ENCODE assay signal across 32 cellular contexts in genomic region chr5:24208540-24209141, GRCh38.
DNase-seq lines count a peak whose midpoint lies in the region; ATAC-seq and TF ChIP-seq lines count a peak whose summit lies in the region.
"Had no signal": no experiment of that assay in that cellular context is flagged by ENCODE, and none has a peak within 500 bp of the region (broad histone marks: within the 10 kb centered on the region; RNA-seq: fewer than 3 reads in every experiment).

No MANE protein-coding gene starts in this region.

- H3K4ac ChIP-seq in neuronal stem cell (ENCODE audit: low read length) = no peak overlapping the region

- no CpG with 5 or more reads among the region's 5 CpGs for WGBS in neuronal stem cell (ENCODE audit: extremely low coverage in 2 of 2, insufficient read length in 2 of 2, insufficient replicate concordance in 1 of 2), 2 donors

- CTCF ChIA-PET in WTC11 (lab: Charles Lee) = interaction anchor here (0.8 kb wide), 1 partner anchor 798 kb away, joined by 3 read pairs; no protein-coding TSS in a partner anchor

- peak; percentile 90 for ATAC-seq in WTC11
- ATAC-seq in GM21360 (IDR thresholded peaks at IDR 0.05; ENCODE audit: unreplicated experiment) = no peak
- ATAC-seq: gastroesophageal sphincter; Panc1; psoas muscle; stimulated activated naive B cell treated with anti-CD40 and anti-IgM and Interleukin-4, amounts not matched to agents 10 μg/mL and 1 μg/mL and 100 μg/mL, for 72 hours had no signal

- H3K4me3 Mint-ChIP-seq in WTC11 = no peak overlapping the region
- H3K4me3 Mint-ChIP-seq: CD4-positive, CD25-positive, alpha-beta regulatory T cell; central memory CD8-positive, alpha-beta T cell; stimulated activated naive B cell treated with anti-CD40 and anti-IgM and Interleukin-4, amounts not matched to agents 10 μg/mL and 1 μg/mL and 100 μg/mL, for 72 hours; T-helper 2 cell treated with Interferon-gamma antibody and Interleukin-4, amounts not matched to agents 5 μg/mL and 100 μg/mL, for 36 hours had no signal

- H3K14ac ChIP-seq in neuronal stem cell (ENCODE audit: low read length) = no peak overlapping the region

- no peak overlapping the region for H2BK12ac ChIP-seq in neuronal stem cell (ENCODE audit: low read length)

- no peak overlapping the region for H4K8ac ChIP-seq in neuronal stem cell (ENCODE audit: low read depth, low read length)

- no peak overlapping the region for H2AFZ ChIP-seq in neuronal stem cell (ENCODE audit: low read length)
- H2AFZ ChIP-seq: hepatocyte had no signal

- H3K4me1 ChIP-seq in neuronal stem cell (ENCODE audit: control insufficient read depth in 2 of 2, insufficient read depth in 1 of 2, low read depth in 1 of 2, low read length in 2 of 2) = peaks cover 7 to 10% of the 10 kb centered on the region in 2 donors
- H3K4me1 ChIP-seq: gastroesophageal sphincter, psoas muscle, suprapubic skin, vagina had no signal

- peak in 2 of 3 experiments; percentile 41 to 85 for DNase-seq in NCI-H1417 (lab: John Stamatoyannopoulos, UW)
- DNase-seq in NCI-H1417 treated with DMSO at 0.1 percent for 48 hours (lab: John Stamatoyannopoulos, UW) = no peak
- peak; percentile 65 for DNase-seq in NCI-H2227 (lab: John Stamatoyannopoulos, UW; ENCODE audit: unreplicated experiment)
- DNase-seq in WTC11 (ENCODE audit: low spot score) = no peak
- peak; percentile 67 for DNase-seq in neuronal stem cell (ENCODE audit: low spot score)
- DNase-seq in DMS153 (lab: John Stamatoyannopoulos, UW) = no peak
- no peak for DNase-seq in KG1 (lab: John Stamatoyannopoulos, UW)
- DNase-seq: activated CD4-positive, alpha-beta T cell treated with anti-CD3 and anti-CD28 coated beads for 48 hours; activated gamma-delta T cell treated with Interleukin-2 at 50 U/mL for 16 hours; activated T-cell treated with anti-CD3 and anti-CD28 coated beads, Interleukin-2, amount 50 U/mL, for 1 hour; CD4-positive, CD25-positive, alpha-beta regulatory T cell; dermis blood vessel endothelial cell; GOT3; mesenchymal stem cell; NCI-H187; NCI-H446; nucleus accumbens; psoas muscle; SHP77; stimulated activated CD4-positive, alpha-beta T cell treated with anti-CD3 and anti-CD28 coated beads, Interleukin-4, amount 100 ng/mL, for 4 hours; stimulated activated naive B cell treated with anti-CD40 and anti-IgM and Interleukin-4, amounts not matched to agents 10 μg/mL and 1 μg/mL and 100 μg/mL, for 72 hours had no signal

- no peak overlapping the region for H3K27ac ChIP-seq in neuronal stem cell (replicated peaks; ENCODE audit: low read length)
- H3K27ac ChIP-seq: 22Rv1, gastroesophageal sphincter, hepatocyte, KMS-11, psoas muscle, suprapubic skin, vagina, VCaP had no signal

- peaks cover 20% of the 10 kb centered on the region for H3K4me1 Mint-ChIP-seq in WTC11
- H3K4me1 Mint-ChIP-seq: CD4-positive, CD25-positive, alpha-beta regulatory T cell; central memory CD8-positive, alpha-beta T cell; stimulated activated naive B cell treated with anti-CD40 and anti-IgM and Interleukin-4, amounts not matched to agents 10 μg/mL and 1 μg/mL and 100 μg/mL, for 72 hours had no signal

- no peak overlapping the region for H2BK5ac ChIP-seq in neuronal stem cell (ENCODE audit: low read length)

- H2BK15ac ChIP-seq in neuronal stem cell (ENCODE audit: low read length) = no peak overlapping the region

- peaks cover 27% of the 10 kb centered on the region for H3K9me3 Mint-ChIP-seq in WTC11

- H3K27ac Mint-ChIP-seq in WTC11 = 0 out of 2 replicates have a peak overlapping the region, but pooled peaks have one; percentile 81
- H3K27ac Mint-ChIP-seq: CD4-positive, CD25-positive, alpha-beta regulatory T cell; stimulated activated naive B cell treated with anti-CD40 and anti-IgM and Interleukin-4, amounts not matched to agents 10 μg/mL and 1 μg/mL and 100 μg/mL, for 72 hours; T-helper 2 cell treated with Interferon-gamma antibody and Interleukin-4, amounts not matched to agents 5 μg/mL and 100 μg/mL, for 36 hours had no signal

- H3K4me2 ChIP-seq in neuronal stem cell (ENCODE audit: insufficient read depth, low read length, poor library complexity, severe bottlenecking) = no peak overlapping the region
- H3K4me2 ChIP-seq: hepatocyte, KMS-11 had no signal

- no peaks in the 10 kb centered on the region for H3K27me3 ChIP-seq in neuronal stem cell (ENCODE audit: control insufficient read depth in 3 of 3, insufficient read depth in 3 of 3, low read depth in 1 of 3, low read length in 3 of 3)
- H3K27me3 ChIP-seq: gastroesophageal sphincter, hepatocyte, suprapubic skin, vagina had no signal

- TF ChIP-seq CTCF in WTC11 (IDR thresholded peaks at IDR 0.05) = no peak

- H4K91ac ChIP-seq in neuronal stem cell (ENCODE audit: low read depth, low read length, poor library complexity) = no peak overlapping the region

- H3K23ac ChIP-seq in neuronal stem cell (ENCODE audit: low read depth, low read length, poor library complexity) = no peak overlapping the region

- peaks cover 0 to 1% of the 10 kb centered on the region in 2 donors for H3K9me3 ChIP-seq in neuronal stem cell (replicated peaks in 1 of 2; ENCODE audit: control insufficient read depth in 2 of 2, insufficient read depth in 1 of 2, low read depth in 1 of 2, low read length in 2 of 2)
- H3K9me3 ChIP-seq: psoas muscle, suprapubic skin, vagina had no signal

- no peak overlapping the region for H3K9ac ChIP-seq in neuronal stem cell (ENCODE audit: low read depth, low read length, poor library complexity)
- H3K9ac ChIP-seq: KMS-11 had no signal

- H3K79me1 ChIP-seq in neuronal stem cell (ENCODE audit: low read depth, low read length) = no peaks in the 10 kb centered on the region

- no peaks in the 10 kb centered on the region for H3K27me3 Mint-ChIP-seq in WTC11 (ENCODE audit: low read depth)
- H3K27me3 Mint-ChIP-seq: CD4-positive, CD25-positive, alpha-beta regulatory T cell; central memory CD8-positive, alpha-beta T cell; stimulated activated naive B cell treated with anti-CD40 and anti-IgM and Interleukin-4, amounts not matched to agents 10 μg/mL and 1 μg/mL and 100 μg/mL, for 72 hours had no signal

- H3K36me3 ChIP-seq in neuronal stem cell (replicated peaks in 1 of 2; ENCODE audit: control insufficient read depth in 2 of 2, insufficient read depth in 2 of 2, low read length in 2 of 2) = no peaks in the 10 kb centered on the region
- H3K36me3 ChIP-seq: gastroesophageal sphincter, suprapubic skin, vagina had no signal

- no peak overlapping the region for H2AK5ac ChIP-seq in neuronal stem cell (ENCODE audit: low read depth, low read length)

- POLR2A ChIA-PET in WTC11 (lab: Charles Lee) = no interaction called here

- no peak overlapping the region for H3K4me3 ChIP-seq in neuronal stem cell (ENCODE audit: low read length in 2 of 2)
- H3K4me3 ChIP-seq: gastroesophageal sphincter, hepatocyte, psoas muscle, suprapubic skin, vagina had no signal

- no peak overlapping the region for H2BK120ac ChIP-seq in neuronal stem cell (ENCODE audit: low read depth, low read length)

- no peak overlapping the region for H3K18ac ChIP-seq in neuronal stem cell (ENCODE audit: low read length)

- peaks cover 21% of the 10 kb centered on the region for H3K36me3 Mint-ChIP-seq in WTC11
- H3K36me3 Mint-ChIP-seq: CD4-positive, CD25-positive, alpha-beta regulatory T cell; stimulated activated naive B cell treated with anti-CD40 and anti-IgM and Interleukin-4, amounts not matched to agents 10 μg/mL and 1 μg/mL and 100 μg/mL, for 72 hours had no signal

TF ChIP-seq in WTC11, 78 proteins besides CTCF, POLR2A, EP300 and RAD21 (continues in another document):
- TF ChIP-seq NR3C1 (CRISPR knock-in tag; conservative IDR thresholded peaks at IDR 0.05; ENCODE audit: low read depth) (no peak), MYBL2 (CRISPR knock-in tag; IDR thresholded peaks at IDR 0.05) (no peak), ATF3 (CRISPR knock-in tag; conservative IDR thresholded peaks at IDR 0.05) (no peak), USF1 (CRISPR knock-in tag; IDR thresholded peaks at IDR 0.05) (no peak), ZNF281 (CRISPR knock-in tag; IDR thresholded peaks at IDR 0.05) (no peak), TEAD1 (CRISPR knock-in tag; IDR thresholded peaks at IDR 0.05) (peak; percentile 32; the same call in 1 of the 2 replicates), ZMAT4 (CRISPR knock-in tag; IDR thresholded peaks at IDR 0.05) (peak; percentile 82)

Comparison
In these comparisons a context has a peak if more than half of its experiments do, and no peak if none do; other contexts are left out.
1. DNase-seq: peak in NCI-H1417 (2 of 3), NCI-H2227 (single experiment) and neuronal stem cell (single experiment); none in NCI-H1417 treated with DMSO at 0.1 percent for 48 hours (single experiment), WTC11 (single experiment), DMS153 (single experiment) and KG1 (single experiment).